In the genomic region with DNA sequence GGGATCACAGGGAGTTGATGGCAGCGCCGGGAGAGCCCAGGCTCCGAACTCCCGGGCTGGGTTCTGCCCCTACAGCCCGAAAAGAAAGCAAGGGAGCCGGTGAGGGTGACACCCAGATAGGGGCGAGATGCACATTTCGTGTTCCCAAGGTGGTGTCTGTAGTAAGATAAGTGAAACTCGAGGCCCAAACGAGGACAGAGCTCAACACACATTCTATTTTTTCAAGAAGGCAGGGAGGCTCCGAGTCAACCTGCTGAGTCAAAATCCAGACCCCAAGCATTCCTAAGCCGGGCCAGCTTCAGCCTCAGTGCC, we compare ENCODE assay signal across 8 cellular contexts. TPM values are rescaled to one million over a fixed set of nuclear protein-coding genes. Genes with fewer than 3 reads are reported as not detected.
DNase-seq lines count a peak whose midpoint lies in the region; ATAC-seq, FAIRE-seq and TF ChIP-seq lines count a peak whose summit lies in the region.

No MANE protein-coding gene starts in this region.

- peak overlapping the region; percentile 87 for H3K9ac ChIP-seq in keratinocyte (ENCODE audit: control insufficient read depth, extremely low read depth, insufficient read depth, low read length)

- dilution Hi-C loops in keratinocyte (cut with MboI; ENCODE audit: extremely low pct_ligation_motif_present, low sequenced_read_pairs), result no loop called here

- no peaks in the 10 kb centered on the region for H3K9me3 Mint-ChIP-seq in activated CD4-positive, alpha-beta T cell treated with anti-CD3 and anti-CD28 coated beads, Interleukin-2, amount 10 ng/mL, durations not matched to agents 7 days and 5 days
- H3K9me3 Mint-ChIP-seq in activated CD8-positive, alpha-beta T cell treated with anti-CD3 and anti-CD28 coated beads, Interleukin-2, amount 10 ng/mL, durations not matched to agents 7 days and 5 days (ENCODE audit: insufficient read depth), result no peaks in the 10 kb centered on the region

- H3K36me3 Mint-ChIP-seq in activated CD4-positive, alpha-beta T cell treated with anti-CD3 and anti-CD28 coated beads, Interleukin-2, amount 10 ng/mL, durations not matched to agents 7 days and 5 days (ENCODE audit: low read depth), result no peaks in the 10 kb centered on the region
- peaks cover 3% of the 10 kb centered on the region for H3K36me3 Mint-ChIP-seq in activated CD8-positive, alpha-beta T cell treated with anti-CD3 and anti-CD28 coated beads, Interleukin-2, amount 10 ng/mL, durations not matched to agents 7 days and 5 days (ENCODE audit: low read depth)

- H3K27me3 ChIP-seq in keratinocyte (ENCODE audit: control insufficient read depth, extremely low read depth, insufficient read depth, low read length) (no peaks in the 10 kb centered on the region), BE2C (no peaks in the 10 kb centered on the region)

- H3K4me2 ChIP-seq in keratinocyte (ENCODE audit: control insufficient read depth, extremely low read depth, insufficient read depth, low read depth, low read length), result peak overlapping the region; percentile 57

- no peaks in the 10 kb centered on the region for H3K79me2 ChIP-seq in keratinocyte (ENCODE audit: control insufficient read depth, insufficient read depth, low read length)

- peak overlapping the region; percentile 92 for H3K27ac Mint-ChIP-seq in activated CD4-positive, alpha-beta T cell treated with anti-CD3 and anti-CD28 coated beads, Interleukin-2, amount 10 ng/mL, durations not matched to agents 7 days and 5 days
- H3K27ac Mint-ChIP-seq in activated CD8-positive, alpha-beta T cell treated with anti-CD3 and anti-CD28 coated beads, Interleukin-2, amount 10 ng/mL, durations not matched to agents 7 days and 5 days, result peak overlapping the region; percentile 91

- peaks cover 49% of the 10 kb centered on the region for H3K4me1 Mint-ChIP-seq in activated CD4-positive, alpha-beta T cell treated with anti-CD3 and anti-CD28 coated beads, Interleukin-2, amount 10 ng/mL, durations not matched to agents 7 days and 5 days
- peaks cover 46% of the 10 kb centered on the region for H3K4me1 Mint-ChIP-seq in activated CD8-positive, alpha-beta T cell treated with anti-CD3 and anti-CD28 coated beads, Interleukin-2, amount 10 ng/mL, durations not matched to agents 7 days and 5 days (ENCODE audit: low read depth)

- CTCF ChIA-PET in activated CD4-positive, alpha-beta T cell treated with anti-CD3 and anti-CD28 coated beads, Interleukin-2, amount 10 ng/mL, durations not matched to agents 7 days and 5 days (lab: Charles Lee), result interaction anchor here (0.8 to 8.0 kb wide), 7 partner anchors 9 to 431 kb away, joined by 3 to 55 read pairs (median 6); a partner anchor contains a TSS
- CTCF ChIA-PET in activated CD8-positive, alpha-beta T cell treated with anti-CD3 and anti-CD28 coated beads, Interleukin-2, amount 10 ng/mL, durations not matched to agents 7 days and 5 days (lab: Charles Lee), result interaction anchor here (1.1 to 3.4 kb wide), 5 partner anchors 9 to 26 kb away, joined by 3 to 36 read pairs (median 6); no protein-coding TSS in a partner anchor

- DNase-seq in activated CD4-positive, alpha-beta T cell treated with anti-CD3 and anti-CD28 coated beads, Interleukin-2, amount 10 ng/mL, durations not matched to agents 7 days and 5 days, result no peak
- DNase-seq in activated CD4-positive, alpha-beta T cell treated with anti-CD3 and anti-CD28 coated beads for 1 hour, result no peak
- no peak for DNase-seq in activated CD8-positive, alpha-beta T cell treated with anti-CD3 and anti-CD28 coated beads, Interleukin-2, amount 10 ng/mL, durations not matched to agents 7 days and 5 days
- no peak for DNase-seq in keratinocyte (ENCODE audit: low read depth, low spot score)
- DNase-seq in dedifferentiated amniotic fluid mesenchymal stem cell (ENCODE audit: extremely low spot score), result no peak
- DNase-seq in NCI-H2029 treated with DMSO at 0.1 percent for 48 hours (lab: John Stamatoyannopoulos, UW), result no peak
- no peak for DNase-seq in BE2C

- no peak for TF ChIP-seq CTCF in keratinocyte (optimal IDR thresholded peaks at IDR 0.05 in 1 of 3, IDR thresholded peaks at IDR 0.05 in 1 of 3, conservative IDR thresholded peaks at IDR 0.05 in 1 of 3; ENCODE audit: extremely low read depth in 1 of 3, insufficient read depth in 2 of 3, low read length in 3 of 3)
- TF ChIP-seq CTCF in BE2C (IDR thresholded peaks at IDR 0.05; ENCODE audit: low read depth, low read length), result no peak

- peak overlapping the region; percentile 69 for H3K4me3 Mint-ChIP-seq in activated CD4-positive, alpha-beta T cell treated with anti-CD3 and anti-CD28 coated beads, Interleukin-2, amount 10 ng/mL, durations not matched to agents 7 days and 5 days
- peak overlapping the region; percentile 80 for H3K4me3 Mint-ChIP-seq in activated CD8-positive, alpha-beta T cell treated with anti-CD3 and anti-CD28 coated beads, Interleukin-2, amount 10 ng/mL, durations not matched to agents 7 days and 5 days

- H3K27ac ChIP-seq in keratinocyte (ENCODE audit: control insufficient read depth, insufficient read depth, low read length) (peak overlapping the region; percentile 47), temporal lobe (ENCODE audit: low read depth, low read length) (peak overlapping the region; percentile 84)

- H3K27me3 Mint-ChIP-seq in activated CD4-positive, alpha-beta T cell treated with anti-CD3 and anti-CD28 coated beads, Interleukin-2, amount 10 ng/mL, durations not matched to agents 7 days and 5 days, result peaks cover 2% of the 10 kb centered on the region
- no peaks in the 10 kb centered on the region for H3K27me3 Mint-ChIP-seq in activated CD8-positive, alpha-beta T cell treated with anti-CD3 and anti-CD28 coated beads, Interleukin-2, amount 10 ng/mL, durations not matched to agents 7 days and 5 days (ENCODE audit: low read depth)

- H3K9me3 ChIP-seq in keratinocyte (ENCODE audit: control insufficient read depth, low read depth, low read length), result no peaks in the 10 kb centered on the region
- no peaks in the 10 kb centered on the region for H3K9me3 ChIP-seq in BE2C

- no peaks in the 10 kb centered on the region for H3K9me1 ChIP-seq in keratinocyte (ENCODE audit: control insufficient read depth, extremely low read depth, insufficient read depth, low read length)

- no peaks in the 10 kb centered on the region for H4K20me1 ChIP-seq in keratinocyte (ENCODE audit: control insufficient read depth, extremely low read depth, insufficient read depth, low read length)

- no peaks in the 10 kb centered on the region for H3K36me3 ChIP-seq in keratinocyte (ENCODE audit: control insufficient read depth in 2 of 2, extremely low read depth in 1 of 2, insufficient read depth in 2 of 2, low read length in 2 of 2)
- no peaks in the 10 kb centered on the region for H3K36me3 ChIP-seq in BE2C

- no peak for FAIRE-seq in keratinocyte (lab: Jason Lieb, UNC)

- no peak for ATAC-seq in activated CD8-positive, alpha-beta T cell treated with anti-CD3 and anti-CD28 coated beads, Interleukin-2, amount 10 ng/mL, durations not matched to agents 7 days and 5 days

- POLR2A ChIA-PET in activated CD4-positive, alpha-beta T cell treated with anti-CD3 and anti-CD28 coated beads, Interleukin-2, amount 10 ng/mL, durations not matched to agents 7 days and 5 days (lab: Charles Lee), result interaction anchor here (0.6 to 1.1 kb wide), 2 partner anchors 9 to 355 kb away, joined by 3 to 4 read pairs; no protein-coding TSS in a partner anchor
- POLR2A ChIA-PET in activated CD8-positive, alpha-beta T cell treated with anti-CD3 and anti-CD28 coated beads, Interleukin-2, amount 10 ng/mL, durations not matched to agents 7 days and 5 days (lab: Charles Lee), result interaction anchor here (1.5 to 3.1 kb wide), 4 partner anchors 7 to 22 kb away, joined by 4 to 23 read pairs (median 10); no protein-coding TSS in a partner anchor

- H3K4me1 ChIP-seq in keratinocyte (ENCODE audit: control insufficient read depth, extremely low read depth, insufficient read depth, low read length) (peaks cover 5% of the 10 kb centered on the region), BE2C (no peaks in the 10 kb centered on the region)

- H3K4me3 ChIP-seq in keratinocyte (ENCODE audit: control insufficient read depth in 2 of 3, extremely low read depth in 1 of 3, insufficient read depth in 2 of 3, low read depth in 1 of 3, low read length in 3 of 3) (no peak overlapping the region), BE2C (ENCODE audit: low read depth, low read length) (no peak overlapping the region; the same call in 1 of the 2 replicates)

- peak overlapping the region; percentile 79 for H2AFZ ChIP-seq in keratinocyte (ENCODE audit: control insufficient read depth, low read length)

RNA-seq across cellular contexts. Expression of a gene that starts 24.2 kb away (rescaled TPM):
- total RNA-seq in activated CD4-positive, alpha-beta T cell treated with anti-CD3 and anti-CD28 coated beads, Interleukin-2, amount 10 ng/mL, durations not matched to agents 7 days and 5 days, result 100 to 1,000 TPM in 1 of 2 experiments, 10 to 100 TPM in 1; 95.0 to 107 TPM
- 100 to 1,000 TPM; 107 TPM for total RNA-seq in activated CD8-positive, alpha-beta T cell treated with anti-CD3 and anti-CD28 coated beads, Interleukin-2, amount 10 ng/mL, durations not matched to agents 7 days and 5 days
- polyA plus RNA-seq in keratinocyte, result 34.9 to 65.6 TPM (median 38.3 TPM) in 3 replicates
- 168 TPM for polyA plus RNA-seq in keratinocyte (2011; ENCODE audit: low read depth)
- polyA plus RNA-seq in keratinocyte (2011; cell fraction: cytosol; rRNA removed), result 36.2 and 61.6 TPM in 2 replicates
- 39.4 and 52.3 TPM in 2 replicates for polyA plus RNA-seq in keratinocyte (2011; cell fraction: nucleus; rRNA removed)
- polyA plus RNA-seq in keratinocyte (2012; ENCODE audit: low replicate concordance), result 42.1 and 62.3 TPM in 2 replicates
- polyA minus RNA-seq in keratinocyte, result 16.4 to 31.7 TPM (median 28.0 TPM) in 3 replicates
- polyA minus RNA-seq in keratinocyte (2011; cell fraction: cytosol; rRNA and poly(A)+ RNA removed), result 28.0 TPM
- 21.8 and 31.6 TPM in 2 replicates for polyA minus RNA-seq in keratinocyte (2011; cell fraction: nucleus; rRNA and poly(A)+ RNA removed)
- total RNA-seq in temporal lobe, result 39.1 TPM
- polyA plus RNA-seq in BE2C (2012; ENCODE audit: insufficient read depth, insufficient read length, low read depth), result 87.1 TPM

RNA-seq across cellular contexts. Expression of a gene that starts 55.3 kb away (rescaled TPM):
- total RNA-seq in activated CD4-positive, alpha-beta T cell treated with anti-CD3 and anti-CD28 coated beads, Interleukin-2, amount 10 ng/mL, durations not matched to agents 7 days and 5 days, result under 1 TPM; 0.15 to 0.23 TPM
- under 1 TPM; 0.05 to 0.39 TPM for total RNA-seq in activated CD8-positive, alpha-beta T cell treated with anti-CD3 and anti-CD28 coated beads, Interleukin-2, amount 10 ng/mL, durations not matched to agents 7 days and 5 days
- 0.34 to 0.59 TPM (median 0.46 TPM) in 3 replicates for polyA plus RNA-seq in keratinocyte
- polyA plus RNA-seq in keratinocyte (2011; ENCODE audit: low read depth), result 0.67 TPM
- 0.07 and 0.23 TPM in 2 replicates for polyA plus RNA-seq in keratinocyte (2011; cell fraction: cytosol; rRNA removed)
- 0.46 and 0.84 TPM in 2 replicates for polyA plus RNA-seq in keratinocyte (2011; cell fraction: nucleus; rRNA removed)
- 0.22 and 21.8 TPM in 2 replicates for polyA plus RNA-seq in keratinocyte (2012; ENCODE audit: low replicate concordance)
- polyA minus RNA-seq in keratinocyte, result 0.06 to 0.26 TPM in 2 of 3 replicates, not detected in the other
- not detected for polyA minus RNA-seq in keratinocyte (2011; cell fraction: cytosol; rRNA and poly(A)+ RNA removed)
- 1.2 and 2.3 TPM in 2 replicates for polyA minus RNA-seq in keratinocyte (2011; cell fraction: nucleus; rRNA and poly(A)+ RNA removed)
- total RNA-seq in temporal lobe, result 2.2 TPM
- 0.32 TPM for polyA plus RNA-seq in BE2C (2012; ENCODE audit: insufficient read depth, insufficient read length, low read depth)
